In the genomic region with DNA sequence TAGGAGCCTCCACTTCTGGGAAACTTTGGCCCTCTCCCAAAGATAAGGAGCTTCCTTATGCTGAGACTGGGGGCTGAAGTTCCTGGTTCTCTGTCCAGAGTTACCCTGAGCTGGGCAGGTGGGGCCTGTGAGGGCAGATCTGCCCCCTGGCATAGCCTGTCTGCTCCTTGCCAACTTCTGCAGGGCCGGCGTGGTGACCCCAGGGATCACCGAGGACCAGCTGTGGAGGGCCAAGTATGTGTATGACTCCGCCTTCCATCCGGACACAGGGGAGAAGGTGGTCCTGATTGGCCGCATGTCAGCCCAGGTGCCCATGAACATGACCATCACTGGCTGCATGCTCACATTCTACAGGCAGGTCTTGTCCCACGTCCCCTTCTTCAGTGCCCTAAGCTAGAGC, we compare ENCODE assay signal across 9 cellular contexts. TPM values are rescaled to one million over a fixed set of nuclear protein-coding genes. Genes with fewer than 3 reads are reported as not detected.
"Had no signal": no experiment of that assay in that cellular context is flagged by ENCODE, and none has a peak within 500 bp of the region (broad histone marks: within the 10 kb centered on the region; RNA-seq: fewer than 3 reads in every experiment).

No MANE protein-coding gene starts in this region.

- DNase-seq: GM23248, GOT3, HFFc6, KBM-7 had no signal

- H2AFZ ChIP-seq: GM23248 had no signal

- H3K4me3 ChIP-seq: GM23248, HAP-1 had no signal

- H3K27me3 Mint-ChIP-seq: IgD-negative memory B cell had no signal

- H3K27ac Mint-ChIP-seq: HFFc6 had no signal

- H3K4me3 Mint-ChIP-seq: HFFc6 had no signal

- H3K36me3 ChIP-seq: HAP-1 had no signal

- H3K9me3 ChIP-seq: HAP-1 had no signal

- H3K9me3 Mint-ChIP-seq: HFFc6, IgD-negative memory B cell had no signal

- H3K9ac ChIP-seq: GM23248 had no signal

- ATAC-seq: HCT116, HepG2 had no signal

- H3K27ac ChIP-seq: GM23248, HL-60 had no signal

- FAIRE-seq: HepG2 had no signal

RNA-seq across cellular contexts. Expression of gene PDZD7, which starts 4.4 kb away (rescaled TPM):
- polyA plus RNA-seq: IgD-negative memory B cell had no signal

RNA-seq across cellular contexts. Expression of gene KAZALD1, which starts 26.5 kb away (rescaled TPM):
- polyA plus RNA-seq: IgD-negative memory B cell had no signal
